Comparison of ENCODE assay signal across 16 cellular contexts in genomic region chr4:108333353-108333920, GRCh38.
"Had no signal": no experiment of that assay in that cellular context is flagged by ENCODE, and none has a peak within 500 bp of the region (broad histone marks: within the 10 kb centered on the region; RNA-seq: fewer than 3 reads in every experiment).

No MANE protein-coding gene starts in this region.

- H3K27me3 ChIP-seq: body of pancreas, right atrium auricular region, thyroid gland had no signal

- H3K36me3 ChIP-seq: right atrium auricular region, thyroid gland had no signal

- DNase-seq: activated gamma-delta T cell treated with Interleukin-2 at 50 U/mL for 16 hours; activated T-cell treated with anti-CD3 and anti-CD28 coated beads, Interleukin-2, amount 50 U/mL, for 1 hour; body of pancreas; dermis blood vessel endothelial cell; effector memory CD4-positive, alpha-beta T cell; foreskin melanocyte; glutamatergic neuron; hippocampal formation; left ventricle myocardium superior; stimulated activated CD4-positive, alpha-beta T cell treated with anti-CD3 and anti-CD28 coated beads, Interleukin-4, amount 100 ng/mL, for 24 hours; substantia nigra; T-cell; thyroid gland had no signal

- H3K4me3 ChIP-seq: body of pancreas, right atrium auricular region, thyroid gland had no signal

- ATAC-seq: body of pancreas, left ventricle myocardium superior, T-cell had no signal

- H3K4me1 ChIP-seq: body of pancreas, thyroid gland had no signal

- FAIRE-seq: islet of Langerhans, TTC549 had no signal

- H3K27ac ChIP-seq: body of pancreas, right atrium auricular region, thyroid gland had no signal

- H3K9me3 ChIP-seq: body of pancreas, right atrium auricular region, thyroid gland had no signal
